30 cellular contexts compared by ENCODE assay signal in the genomic region with DNA sequence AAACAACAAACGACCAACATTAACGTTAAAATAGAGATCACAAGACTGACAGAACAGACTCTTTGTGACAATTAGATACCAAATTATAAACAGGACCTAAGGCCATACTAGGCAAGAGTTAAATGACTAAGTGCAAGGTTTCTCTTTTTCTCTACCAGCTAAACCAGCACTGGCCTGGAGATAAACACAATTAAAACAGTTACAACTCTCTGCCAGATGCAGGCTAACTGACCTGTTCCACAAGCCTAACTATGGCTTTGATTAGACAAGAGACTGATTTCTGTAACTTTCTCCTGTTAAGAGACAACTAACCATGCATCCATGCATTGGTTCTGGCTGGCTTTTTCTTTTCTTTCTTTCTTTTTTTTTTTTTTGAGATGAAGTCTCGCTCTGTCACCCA.
"Had no signal": no experiment of that assay in that cellular context is flagged by ENCODE, and none has a peak within 500 bp of the region (broad histone marks: within the 10 kb centered on the region; RNA-seq: fewer than 3 reads in every experiment).

No MANE protein-coding gene starts in this region.

- H3K27ac ChIP-seq: body of pancreas, esophagus muscularis mucosa, foreskin keratinocyte, gastrocnemius medialis, heart right ventricle had no signal

- FAIRE-seq: colon had no signal

- H3K4me3 ChIP-seq: body of pancreas, esophagus muscularis mucosa, gastrocnemius medialis, heart right ventricle had no signal

- H3K9me3 ChIP-seq: body of pancreas, esophagus muscularis mucosa, gastrocnemius medialis, heart right ventricle had no signal

- ATAC-seq: activated CD4-positive, alpha-beta T cell treated with anti-CD3 and anti-CD28 coated beads for 36 hours; activated CD8-positive, alpha-beta memory T cell treated with anti-CD3 and anti-CD28 coated beads, Interleukin-2, amount 10 ng/mL, durations not matched to agents 7 days and 5 days; activated CD8-positive, alpha-beta T cell treated with anti-CD3 and anti-CD28 coated beads, Interleukin-2, amount 10 ng/mL, durations not matched to agents 7 days and 5 days; body of pancreas; effector memory CD8-positive, alpha-beta T cell; foreskin keratinocyte; gastrocnemius medialis; heart right ventricle; T-helper 17 cell had no signal

- H3K27me3 ChIP-seq: body of pancreas, esophagus muscularis mucosa, foreskin keratinocyte, gastrocnemius medialis, heart right ventricle had no signal

- H3K36me3 ChIP-seq: esophagus muscularis mucosa, gastrocnemius medialis had no signal

- DNase-seq: activated CD4-positive, alpha-beta memory T cell treated with anti-CD3 and anti-CD28 coated beads for 36 hours; activated CD4-positive, alpha-beta T cell treated with anti-CD3 and anti-CD28 coated beads for 36 hours; activated CD4-positive, alpha-beta T cell treated with anti-CD3 and anti-CD28 coated beads, Interleukin-2, amount 10 ng/mL, durations not matched to agents 24 days and 14 days; activated CD4-positive, CD25-positive, alpha-beta regulatory T cell; activated CD4-positive, CD25-positive, alpha-beta regulatory T cell treated with anti-CD3 and anti-CD28 coated beads, Interleukin-2, amount 50 U/mL, for 72 hours; activated CD8-positive, alpha-beta memory T cell treated with anti-CD3 and anti-CD28 coated beads, Interleukin-2, amount 10 ng/mL, durations not matched to agents 7 days and 5 days; activated CD8-positive, alpha-beta memory T cell treated with anti-CD3 and anti-CD28 coated beads, Interleukin-2, amount 50 U/mL, for 4 hours; activated CD8-positive, alpha-beta T cell treated with anti-CD3 and anti-CD28 coated beads, Interleukin-2, amount 10 ng/mL, durations not matched to agents 7 days and 5 days; activated effector memory CD4-positive, alpha-beta T cell treated with anti-CD3 and anti-CD28 coated beads, Interleukin-2, amount 50 U/mL, for 16 hours; activated naive CD4-positive, alpha-beta T cell treated with anti-CD3 and anti-CD28 coated beads, Interleukin-2, amount 50 U/mL, for 16 hours; activated T-cell treated with anti-CD3 and anti-CD28 coated beads, Interleukin-2, amount 50 U/mL, for 1 hour; activated T-cell treated with anti-CD3 and anti-CD28 coated beads, Interleukin-2, amount 50 U/mL, for 48 hours; amniotic stem cell; anterior cingulate cortex; body of pancreas; caudate nucleus; cortex of kidney; dermis blood vessel endothelial cell; effector CD4-positive, alpha-beta T cell; effector memory CD8-positive, alpha-beta T cell; erythroblast; foreskin keratinocyte; gastrocnemius medialis; glutamatergic neuron; heart right ventricle; T-helper 1 cell; T-helper 17 cell; T1000 had no signal
